Comparison of ENCODE assay signal across 8 cellular contexts in genomic region chr2:45014016-45014702, GRCh38. TPM values are rescaled to one million over a fixed set of nuclear protein-coding genes. Genes with fewer than 3 reads are reported as not detected.
DNase-seq lines count a peak whose midpoint lies in the region; ATAC-seq, FAIRE-seq and TF ChIP-seq lines count a peak whose summit lies in the region.
"Had no signal": no experiment of that assay in that cellular context is flagged by ENCODE, and none has a peak within 500 bp of the region (broad histone marks: within the 10 kb centered on the region; RNA-seq: fewer than 3 reads in every experiment).

No MANE protein-coding gene starts in this region.

- H3K27me3 ChIP-seq in bronchial epithelial cell (ENCODE audit: control insufficient read depth, insufficient read depth, low read length) (no peaks in the 10 kb centered on the region), suprapubic skin (peaks cover 66% of the 10 kb centered on the region)

- no peak for TF ChIP-seq EP300 in suprapubic skin (IDR thresholded peaks at IDR 0.05)

- no peaks in the 10 kb centered on the region for H3K9me3 ChIP-seq in suprapubic skin

- DNase-seq in NCI-H2171 treated with DMSO at 0.1 percent for 48 hours (lab: John Stamatoyannopoulos, UW) (peak; percentile 41), bronchial epithelial cell (ENCODE audit: low read depth) (peak; percentile 50), left lobe of liver (ENCODE audit: low spot score) (no peak), suprapubic skin (ENCODE audit: low spot score in 2 of 2) (no peak)
- DNase-seq: activated B cell treated with CpG ODN at 0.5 μM for 24 hours had no signal

- TF ChIP-seq POLR2A in suprapubic skin (IDR thresholded peaks at IDR 0.05) = no peak

- H3K27ac ChIP-seq in suprapubic skin = no peak overlapping the region

- 7% methylated on average over 33 of the region's 57 CpGs for WGBS in suprapubic skin

- peak; percentile 38; the same call in 1 of the 3 replicates for TF ChIP-seq CTCF in GM12872 (IDR thresholded peaks at IDR 0.05; ENCODE audit: insufficient read depth, low read depth, low read length)
- peak; percentile 86 for TF ChIP-seq CTCF in bronchial epithelial cell (IDR thresholded peaks at IDR 0.05; ENCODE audit: insufficient read depth, low read length, severe bottlenecking)
- peak; percentile 46 to 86 for TF ChIP-seq CTCF in suprapubic skin (IDR thresholded peaks at IDR 0.05)

- ATAC-seq in left lobe of liver (peak; percentile 39), GM19397 (IDR thresholded peaks at IDR 0.05; ENCODE audit: unreplicated experiment) (no peak), HG03354 (IDR thresholded peaks at IDR 0.05; ENCODE audit: poor library complexity, severe bottlenecking, unreplicated experiment) (no peak)

- peaks cover 36% of the 10 kb centered on the region for H3K4me1 ChIP-seq in suprapubic skin

- FAIRE-seq in bronchial epithelial cell (lab: Jason Lieb, UNC) = no peak

- H3K4me3 ChIP-seq in bronchial epithelial cell (ENCODE audit: low read depth, low read length) (peak overlapping the region; percentile 41), suprapubic skin (peak overlapping the region; percentile 50)

- H3K36me3 ChIP-seq in bronchial epithelial cell (ENCODE audit: control insufficient read depth, insufficient read depth, low read length) (no peaks in the 10 kb centered on the region), suprapubic skin (no peaks in the 10 kb centered on the region)

RNA-seq across cellular contexts. Expression of gene SIX2, which starts 4.9 kb away (rescaled TPM):
- total RNA-seq in bronchial epithelial cell = 3.7 and 4.2 TPM in 2 replicates
- total RNA-seq in left lobe of liver = not detected
- 1 to 10 TPM in 1 of 4 donors, under 1 TPM in 2, not detected in 1; 0.34 to 1.2 (median 0.60) TPM for total RNA-seq in suprapubic skin
- total RNA-seq: activated B cell treated with CpG ODN at 0.5 μM for 24 hours had no signal

Comparison
In these comparisons a context has a peak if more than half of its experiments do, and no peak if none do; other contexts are left out.
1. DNase-seq: peak in NCI-H2171 treated with DMSO at 0.1 percent for 48 hours (single experiment) and bronchial epithelial cell (single experiment); none in left lobe of liver (single experiment) and suprapubic skin (0 of 2).
2. Peak in every context shown above with its lines, with median percentiles within 50 percentile points of each other: CTCF ChIP-seq.